In genomic region chr19:38402967-38403674, GRCh38 we compare ENCODE assay signal across 8 cellular contexts. TPM values are rescaled to one million over a fixed set of nuclear protein-coding genes. Genes with fewer than 3 reads are reported as not detected.
DNase-seq lines count a peak whose midpoint lies in the region; ATAC-seq lines count a peak whose summit lies in the region.

FAM98C (plus strand) TSS chr19:38403093; CDS start chr19:38403154, 61 bp downstream.

- H4K91ac ChIP-seq in mesenchymal stem cell (ENCODE audit: low read length), result peak within 1 kb of the TSS; percentile 92

- DNase-seq in COLO668 (lab: John Stamatoyannopoulos, UW; ENCODE audit: unreplicated experiment) (peak; percentile 97), HS-5 (ENCODE audit: low read depth) (peak; percentile 78), NK-92 (lab: John Stamatoyannopoulos, UW; ENCODE audit: unreplicated experiment) (peak; percentile 86), mesenchymal stem cell (peak; percentile 96)
- peak; percentile 98 for DNase-seq in activated CD8-positive, alpha-beta memory T cell treated with anti-CD3 and anti-CD28 coated beads for 24 hours
- peak; percentile 95 to 98 (median 97) for DNase-seq in effector memory CD4-positive, alpha-beta T cell
- peak; percentile 95 for DNase-seq in stimulated activated CD8-positive, alpha-beta memory T cell treated with anti-CD3 and anti-CD28 coated beads, Interleukin-12 subunit alpha, Interleukin-12 subunit beta, amount 100 ng/mL, for 4 hours (ENCODE audit: low read depth)

- H2BK120ac ChIP-seq in mesenchymal stem cell (ENCODE audit: low read depth, low read length), result peak within 1 kb of the TSS; percentile 92

- peaks cover 14% of the 10 kb centered on the region for H3K79me1 ChIP-seq in mesenchymal stem cell (replicated peaks; ENCODE audit: low read length, poor library complexity, severe bottlenecking)

- H3K14ac ChIP-seq in mesenchymal stem cell (ENCODE audit: low read length in 2 of 2), result peak within 1 kb of the TSS; percentile 57 to 98

- no peak within 1 kb of the TSS for H2AK5ac ChIP-seq in mesenchymal stem cell (ENCODE audit: low read length, severe bottlenecking)

- H3K36me3 ChIP-seq in effector memory CD4-positive, alpha-beta T cell (ENCODE audit: control insufficient read depth, insufficient read depth, low read length), result no peaks in the 10 kb centered on the region
- H3K36me3 ChIP-seq in mesenchymal stem cell (ENCODE audit: control insufficient read depth in 1 of 2, insufficient read depth in 2 of 2, low read depth in 1 of 2, low read length in 2 of 2), result peaks cover 17 to 20% of the 10 kb centered on the region in 2 experiments

- H3K18ac ChIP-seq in mesenchymal stem cell (ENCODE audit: low read depth in 1 of 2, low read length in 2 of 2), result peak within 1 kb of the TSS; percentile 94 to 98

- H2BK5ac ChIP-seq in mesenchymal stem cell (ENCODE audit: low read depth, low read length, poor library complexity, severe bottlenecking), result no peak within 1 kb of the TSS

- 2% methylated on average over 76 of the region's 82 CpGs for WGBS in mesenchymal stem cell

- H3K27ac ChIP-seq in effector memory CD4-positive, alpha-beta T cell (ENCODE audit: insufficient read depth, low read length, poor library complexity, severe bottlenecking), result peak within 1 kb of the TSS; percentile 72
- no peak within 1 kb of the TSS for H3K27ac ChIP-seq in mesenchymal stem cell (ENCODE audit: low read length, poor library complexity, severe bottlenecking)

- H3K4me1 ChIP-seq in effector memory CD4-positive, alpha-beta T cell (ENCODE audit: control insufficient read depth, insufficient read depth, low read length, poor library complexity, severe bottlenecking), result peaks cover 4% of the 10 kb centered on the region
- peaks cover 17% of the 10 kb centered on the region for H3K4me1 ChIP-seq in mesenchymal stem cell (ENCODE audit: control insufficient read depth, insufficient read depth, low read depth, low read length)

- H3K9ac ChIP-seq in mesenchymal stem cell (ENCODE audit: low read length), result peak within 1 kb of the TSS; percentile 89

- peak within 1 kb of the TSS; percentile 41 for H4K8ac ChIP-seq in mesenchymal stem cell (ENCODE audit: low read length)

- no peaks in the 10 kb centered on the region for H3K9me3 ChIP-seq in effector memory CD4-positive, alpha-beta T cell (ENCODE audit: control insufficient read depth, low read length)
- no peaks in the 10 kb centered on the region for H3K9me3 ChIP-seq in mesenchymal stem cell (ENCODE audit: control insufficient read depth, low read length)

- H2BK12ac ChIP-seq in mesenchymal stem cell (ENCODE audit: low read length in 2 of 2), result peak within 1 kb of the TSS in 1 of 2 experiments; percentile 88

- H3K27me3 ChIP-seq in effector memory CD4-positive, alpha-beta T cell (replicated peaks; ENCODE audit: control insufficient read depth, insufficient read depth, low read length, poor library complexity, severe bottlenecking), result no peaks in the 10 kb centered on the region
- H3K27me3 ChIP-seq in mesenchymal stem cell (ENCODE audit: control insufficient read depth in 1 of 2, insufficient read depth in 1 of 2, low read length in 2 of 2), result no peaks in the 10 kb centered on the region

- H3K4me2 ChIP-seq in mesenchymal stem cell (ENCODE audit: low read length, poor library complexity, severe bottlenecking), result peak within 1 kb of the TSS; percentile 95

- peak within 1 kb of the TSS; percentile 72 for H3K4me3 ChIP-seq in effector memory CD4-positive, alpha-beta T cell (ENCODE audit: insufficient read depth, low read depth, low read length, poor library complexity, severe bottlenecking)
- H3K4me3 ChIP-seq in mesenchymal stem cell (ENCODE audit: insufficient read depth in 1 of 2, low read depth in 1 of 2, low read length in 2 of 2), result peak within 1 kb of the TSS; percentile 91

- H3K23ac ChIP-seq in mesenchymal stem cell (ENCODE audit: low read length in 2 of 2), result peak within 1 kb of the TSS in 1 of 2 experiments; percentile 98

- H2AFZ ChIP-seq in mesenchymal stem cell (ENCODE audit: low read depth, low read length), result peak within 1 kb of the TSS; percentile 99

- peak within 1 kb of the TSS; percentile 62 to 85 for H3K4ac ChIP-seq in mesenchymal stem cell (ENCODE audit: low read depth in 1 of 2, low read length in 2 of 2)

- peak; percentile 94 for ATAC-seq in GM19468 (IDR thresholded peaks at IDR 0.05; ENCODE audit: extremely low read depth, unreplicated experiment)

- no peak within 1 kb of the TSS for H2BK15ac ChIP-seq in mesenchymal stem cell (ENCODE audit: low read depth, poor library complexity, severe bottlenecking)

RNA-seq across cellular contexts. Expression of gene FAM98C, which starts in this region (rescaled TPM):
- polyA plus RNA-seq in mesenchymal stem cell (2013, experiment 1 of 2), result 9.3 TPM
- polyA plus RNA-seq in mesenchymal stem cell (2013, experiment 2 of 2), result 9.1 TPM
